2 cellular contexts compared by ENCODE assay signal in the genomic region with DNA sequence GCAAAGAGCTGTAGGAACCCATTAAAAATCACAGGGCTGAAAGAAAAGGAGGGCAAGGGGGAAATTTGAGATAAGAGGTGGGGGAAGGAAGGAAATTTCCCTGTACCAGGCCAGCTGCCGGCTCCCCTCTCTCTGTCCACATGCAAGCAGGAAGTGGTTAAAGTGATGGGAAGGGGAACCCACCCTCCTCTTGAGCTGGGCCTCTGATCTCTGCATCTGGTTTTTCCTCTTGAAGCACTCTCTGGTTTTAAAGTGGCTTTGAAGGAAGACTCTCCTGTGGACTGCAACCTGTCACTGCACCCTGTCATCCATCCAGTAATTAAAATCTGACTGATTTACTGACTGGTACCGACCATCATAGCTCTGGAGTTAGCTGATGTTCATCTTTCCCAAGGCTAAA.
TF ChIP-seq lines count a peak whose summit lies in the region.

No MANE protein-coding gene starts in this region.

TF ChIP-seq in SK-N-SH, 30 proteins besides CTCF, POLR2A, EP300 and RAD21 (continued from another document):
- TF ChIP-seq, protein P1, sequence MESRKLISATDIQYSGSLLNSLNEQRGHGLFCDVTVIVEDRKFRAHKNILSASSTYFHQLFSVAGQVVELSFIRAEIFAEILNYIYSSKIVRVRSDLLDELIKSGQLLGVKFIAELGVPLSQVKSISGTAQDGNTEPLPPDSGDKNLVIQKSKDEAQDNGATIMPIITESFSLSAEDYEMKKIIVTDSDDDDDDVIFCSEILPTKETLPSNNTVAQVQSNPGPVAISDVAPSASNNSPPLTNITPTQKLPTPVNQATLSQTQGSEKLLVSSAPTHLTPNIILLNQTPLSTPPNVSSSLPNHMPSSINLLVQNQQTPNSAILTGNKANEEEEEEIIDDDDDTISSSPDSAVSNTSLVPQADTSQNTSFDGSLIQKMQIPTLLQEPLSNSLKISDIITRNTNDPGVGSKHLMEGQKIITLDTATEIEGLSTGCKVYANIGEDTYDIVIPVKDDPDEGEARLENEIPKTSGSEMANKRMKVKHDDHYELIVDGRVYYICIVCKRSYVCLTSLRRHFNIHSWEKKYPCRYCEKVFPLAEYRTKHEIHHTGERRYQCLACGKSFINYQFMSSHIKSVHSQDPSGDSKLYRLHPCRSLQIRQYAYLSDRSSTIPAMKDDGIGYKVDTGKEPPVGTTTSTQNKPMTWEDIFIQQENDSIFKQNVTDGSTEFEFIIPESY (IDR thresholded peaks at IDR 0.05; ENCODE audit: borderline replicate concordance, low read depth) = no peak

TF ChIP-seq in SK-N-SH treated with all-trans-retinoic acid at 6 μM for 48 hours, 23 proteins besides CTCF, POLR2A, EP300 and RAD21 (continued from another document):
- no peak for TF ChIP-seq BACH2 (CRISPR knock-in tag; IDR thresholded peaks at IDR 0.05; ENCODE audit: borderline replicate concordance)
